ENCODE assay signal across 28 cellular contexts in genomic region chr2:97970300-97971060, GRCh38. TPM values are rescaled to one million over a fixed set of nuclear protein-coding genes. Genes with fewer than 3 reads are reported as not detected.
DNase-seq lines count a peak whose midpoint lies in the region; ATAC-seq and TF ChIP-seq lines count a peak whose summit lies in the region.
"Had no signal": no experiment of that assay in that cellular context is flagged by ENCODE, and none has a peak within 500 bp of the region (broad histone marks: within the 10 kb centered on the region; RNA-seq: fewer than 3 reads in every experiment).

No MANE protein-coding gene starts in this region.

- peaks cover 55% of the 10 kb centered on the region for H3K4me1 Mint-ChIP-seq in memory B cell

- intact Hi-C loops in adrenal gland (cut with DNase I) = no loop called here

- peaks cover 24% of the 10 kb centered on the region for H3K36me3 Mint-ChIP-seq in memory B cell

- no peak for ATAC-seq in memory B cell (ENCODE audit: low read depth)
- ATAC-seq: HCT116, WTC11 had no signal

- no peaks in the 10 kb centered on the region for H3K36me3 ChIP-seq in adrenal gland (replicated peaks in 1 of 2)
- H3K36me3 ChIP-seq: left ventricle myocardium inferior had no signal

- H3K4me1 ChIP-seq in adrenal gland (replicated peaks in 1 of 2) = peaks cover 15 to 39% of the 10 kb centered on the region in 2 donors

- no peak for DNase-seq in adrenal gland
- no peak for DNase-seq in memory B cell (ENCODE audit: low spot score in 2 of 2)
- no peak for DNase-seq in T-helper 9 cell
- no peak for DNase-seq in GOT3 (lab: John Stamatoyannopoulos, UW)
- DNase-seq in NCI-H446 (lab: John Stamatoyannopoulos, UW) = no peak
- DNase-seq: activated CD4-positive, alpha-beta T cell treated with anti-CD3 and anti-CD28 coated beads, Interleukin-2, amount 10 ng/mL, durations not matched to agents 7 days and 5 days; activated effector memory CD4-positive, alpha-beta T cell treated with Interleukin-2 at 50 U/mL for 16 hours; activated T-cell treated with anti-CD3 and anti-CD28 coated beads, Interleukin-2, amount 50 U/mL, for 1 hour; C1 segment of cervical spinal cord; central memory CD4-positive, alpha-beta T cell; COR-L47; dermis blood vessel endothelial cell; endodermal cell; islet precursor cell; left ventricle myocardium inferior; naive B cell; NCI-H1417 treated with DMSO at 0.1 percent for 48 hours; NCI-H2081 treated with DMSO at 0.1 percent for 48 hours; NCI-H345; NCI-H748 treated with DMSO at 0.1 percent for 48 hours; nucleus accumbens; SIG-M5; stimulated activated CD4-positive, alpha-beta T cell treated with anti-CD3 and anti-CD28 coated beads, Interleukin-4, amount 100 ng/mL, for 4 hours had no signal

- peaks cover 13% of the 10 kb centered on the region for H3K9me3 Mint-ChIP-seq in memory B cell

- H3K27ac ChIP-seq in 22Rv1 (peak overlapping the region; percentile 68), C4-2B (peak overlapping the region; percentile 64), adrenal gland (peak overlapping the region in 3 of 5 donors; percentile 0 to 76 (median 18))
- H3K27ac ChIP-seq: left ventricle myocardium inferior had no signal

- no peak overlapping the region for H3K4me3 ChIP-seq in adrenal gland
- H3K4me3 ChIP-seq: left ventricle myocardium inferior had no signal

- H3K27ac Mint-ChIP-seq in memory B cell = peak overlapping the region; percentile 54
- H3K27ac Mint-ChIP-seq: activated CD4-positive, alpha-beta T cell treated with anti-CD3 and anti-CD28 coated beads, Interleukin-2, amount 10 ng/mL, durations not matched to agents 7 days and 5 days; endodermal cell; type B pancreatic cell; WTC11 had no signal

- no peak for TF ChIP-seq POLR2A in adrenal gland (IDR thresholded peaks at IDR 0.05)

- H3K27me3 Mint-ChIP-seq in memory B cell = no peaks in the 10 kb centered on the region
- H3K27me3 Mint-ChIP-seq: activated CD4-positive, alpha-beta T cell treated with anti-CD3 and anti-CD28 coated beads, Interleukin-2, amount 10 ng/mL, durations not matched to agents 7 days and 5 days; naive B cell; type B pancreatic cell had no signal

- no peak for TF ChIP-seq CTCF in 22Rv1 (IDR thresholded peaks at IDR 0.05)
- no peak for TF ChIP-seq CTCF in C4-2B (conservative IDR thresholded peaks at IDR 0.05)
- no peak for TF ChIP-seq CTCF in adrenal gland (IDR thresholded peaks at IDR 0.05)

- WGBS in adrenal gland, 4 donors = 81 to 86% (median 82%) methylated on average over 5 of the region's 5 CpGs

- H3K4me3 Mint-ChIP-seq in memory B cell = peak overlapping the region; percentile 46
- H3K4me3 Mint-ChIP-seq: activated CD4-positive, alpha-beta T cell treated with anti-CD3 and anti-CD28 coated beads, Interleukin-2, amount 10 ng/mL, durations not matched to agents 7 days and 5 days; endodermal cell; type B pancreatic cell; WTC11 had no signal

- no peaks in the 10 kb centered on the region for H3K27me3 ChIP-seq in adrenal gland

- H3K9me3 ChIP-seq in adrenal gland (replicated peaks in 1 of 3) = peaks cover 0 to 10% (median 0%) of the 10 kb centered on the region in 3 donors

RNA-seq across cellular contexts. Expression of gene TMEM131, which starts 25.3 kb away (rescaled TPM):
- total RNA-seq in adrenal gland = 10 to 100 TPM; 28.1 to 57.5 (median 35.5) TPM
- 10 to 100 TPM; 13.7 to 37.0 (median 15.4) TPM for polyA plus RNA-seq in adrenal gland

Comparison
In these comparisons a context has a peak if more than half of its experiments do, and no peak if none do; other contexts are left out.
1. H3K27ac ChIP-seq: peak in every context shown above with its lines; median percentile 68 in 22Rv1; 64 in C4-2B; 18 in adrenal gland.